26 cellular contexts compared by ENCODE assay signal in genomic region chr6:169223006-169223405, GRCh38. TPM values are rescaled to one million over a fixed set of nuclear protein-coding genes. Genes with fewer than 3 reads are reported as not detected.
"Had no signal": no experiment of that assay in that cellular context is flagged by ENCODE, and none has a peak within 500 bp of the region (broad histone marks: within the 10 kb centered on the region; RNA-seq: fewer than 3 reads in every experiment).

No MANE protein-coding gene starts in this region.

- H3K9me3 ChIP-seq: adrenal gland, body of pancreas, Peyer's patch, SJCRH30, SK-N-SH had no signal

- H3K36me3 ChIP-seq: adrenal gland, Peyer's patch, SJCRH30, WERI-Rb-1 had no signal

- H3K27me3 ChIP-seq: adrenal gland, body of pancreas, Peyer's patch, SJCRH30 had no signal

- ATAC-seq: activated CD4-positive, alpha-beta T cell treated with anti-CD3 and anti-CD28 coated beads for 36 hours; activated CD8-positive, alpha-beta T cell treated with anti-CD3 and anti-CD28 coated beads for 36 hours; activated T-helper 17 cell treated with anti-CD3 and anti-CD28 coated beads, Interleukin-2, amount 50 U/mL, for 72 hours; body of pancreas had no signal

- DNase-seq: activated CD4-positive, alpha-beta T cell treated with anti-CD3 and anti-CD28 coated beads for 36 hours; activated CD8-positive, alpha-beta T cell treated with anti-CD3 and anti-CD28 coated beads for 36 hours; activated naive CD4-positive, alpha-beta T cell treated with anti-CD3 and anti-CD28 coated beads, Interleukin-2, amount 50 U/mL, for 16 hours; activated naive CD8-positive, alpha-beta T cell treated with anti-CD3 and anti-CD28 coated beads, Interleukin-2, amount 10 ng/mL, durations not matched to agents 7 days and 5 days; activated T-cell treated with anti-CD3 and anti-CD28 coated beads for 4 hours; activated T-cell treated with anti-CD3 and anti-CD28 coated beads, Interleukin-2, amount 50 U/mL, for 48 hours; anterior cingulate cortex; body of pancreas; central memory CD4-positive, alpha-beta T cell; Kasumi-1; KBM-7; NCI-H1048; NCI-H146; NCI-H187 treated with DMSO at 0.1 percent for 48 hours; NCI-H2081 treated with DMSO at 0.1 percent for 48 hours; NCI-H446; NCI-H524; Right ventricle myocardium superior; SJCRH30; SK-N-SH; T-helper 1 cell; WERI-Rb-1 had no signal

- H3K4me3 ChIP-seq: adrenal gland, body of pancreas, Peyer's patch, SJCRH30 had no signal

- H3K27ac ChIP-seq: body of pancreas, Peyer's patch, SJCRH30, WERI-Rb-1 had no signal

- H3K4me1 ChIP-seq: body of pancreas, Peyer's patch had no signal

- H3K4me2 ChIP-seq: SK-N-SH had no signal

RNA-seq across cellular contexts. Expression of gene THBS2, which starts 30.6 kb away (rescaled TPM):
- total RNA-seq: activated CD4-positive, alpha-beta T cell treated with anti-CD3 and anti-CD28 coated beads for 36 hours; activated CD8-positive, alpha-beta T cell treated with anti-CD3 and anti-CD28 coated beads for 36 hours; activated naive CD8-positive, alpha-beta T cell treated with anti-CD3 and anti-CD28 coated beads, Interleukin-2, amount 10 ng/mL, durations not matched to agents 7 days and 5 days; activated T-helper 17 cell treated with anti-CD3 and anti-CD28 coated beads, Interleukin-2, amount 50 U/mL, for 72 hours; T-helper 2 cell treated with Interferon-gamma antibody and Interleukin-4, amounts not matched to agents 100 ng/mL and 5 ng/mL, for 36 hours had no signal
